In genomic region chr2:53786371-53787254, GRCh38 we compare ENCODE assay signal across 1 cellular context.
TF ChIP-seq lines count a peak whose summit lies in the region.

TSS of gene ASB3 (minus strand) at chr2:53786953. CDS start at chr2:53765572, 21,381 bp downstream.
TSS of gene ERLEC1 (plus strand) at chr2:53787044. CDS start at chr2:53787211, 167 bp downstream.

TF ChIP-seq in K562, 482 proteins besides CTCF, POLR2A, EP300 and RAD21 (continued from another document and continues in another):
- TF ChIP-seq ZNF407 (IDR thresholded peaks at IDR 0.05; ENCODE audit: low read depth) (peak; percentile 97), ATF6 (CRISPR knock-in tag; IDR thresholded peaks at IDR 0.05) (no peak), DEAF1 (CRISPR knock-in tag; IDR thresholded peaks at IDR 0.05) (no peak), EHMT2 (IDR thresholded peaks at IDR 0.05) (no peak), USF2 (CRISPR knock-in tag; IDR thresholded peaks at IDR 0.05) (no peak), HMG20B (CRISPR knock-in tag; IDR thresholded peaks at IDR 0.05) (no peak), RNF219 (CRISPR knock-in tag; IDR thresholded peaks at IDR 0.05) (no peak), TGIF2 (CRISPR knock-in tag; IDR thresholded peaks at IDR 0.05) (0 out of 2 replicates have a peak, but pooled peaks have one; percentile 39), ETV6 (IDR thresholded peaks at IDR 0.05; ENCODE audit: borderline replicate concordance in 1 of 2, low read depth in 2 of 2, low read length in 1 of 2) (no peak), ETV6 (CRISPR knock-in tag; IDR thresholded peaks at IDR 0.05; ENCODE audit: borderline replicate concordance) (no peak), NCOA4 (IDR thresholded peaks at IDR 0.05; ENCODE audit: partially characterized antibody) (no peak), PHF21A (IDR thresholded peaks at IDR 0.05; ENCODE audit: borderline replicate concordance, low read depth) (no peak), ARID4B (CRISPR knock-in tag; IDR thresholded peaks at IDR 0.05) (no peak), ZNF507 (tag; conservative IDR thresholded peaks at IDR 0.05) (no peak), PURB (CRISPR knock-in tag; IDR thresholded peaks at IDR 0.05; ENCODE audit: low read depth) (no peak), MAFF (IDR thresholded peaks at IDR 0.05; ENCODE audit: low read length) (no peak), TCF7 (IDR thresholded peaks at IDR 0.05; ENCODE audit: borderline replicate concordance) (no peak), RCOR1 (IDR thresholded peaks at IDR 0.05; ENCODE audit: borderline replicate concordance in 1 of 2, low read depth in 2 of 2, low read length in 2 of 2) (peak in 1 of 2 experiments; percentile 66; a peak in 2 of 4 replicates), XRCC3 (IDR thresholded peaks at IDR 0.05) (no peak), ZBTB40 (IDR thresholded peaks at IDR 0.05) (peak; percentile 98), ZBTB40 (CRISPR knock-in tag; IDR thresholded peaks at IDR 0.05) (no peak)
